20 cellular contexts compared by ENCODE assay signal in the genomic region with DNA sequence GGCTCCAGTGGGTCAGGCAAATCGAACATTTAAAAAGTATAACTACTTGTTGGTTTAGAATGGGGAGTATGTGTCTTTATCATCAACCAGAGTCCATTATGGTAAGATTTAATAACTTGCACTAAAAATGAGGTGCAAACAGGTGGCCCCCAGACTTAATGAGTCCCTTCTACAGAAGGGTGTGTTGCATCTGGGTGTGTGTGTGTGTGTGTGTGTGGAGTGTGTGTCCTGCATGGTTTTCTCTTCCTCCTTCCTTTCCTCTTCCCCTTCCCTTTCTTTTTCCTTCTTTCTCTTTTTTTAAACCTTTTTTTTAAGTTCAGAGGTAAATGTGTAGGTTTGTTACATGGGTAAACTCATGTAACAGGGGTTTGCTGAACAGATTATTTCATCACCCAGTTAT. TPM values are rescaled to one million over a fixed set of nuclear protein-coding genes. Genes with fewer than 3 reads are reported as not detected.
A peak's percentile ranks its signal among the peaks of the same experiment; 100 is the strongest.
DNase-seq lines count a peak whose midpoint lies in the region; ATAC-seq and TF ChIP-seq lines count a peak whose summit lies in the region.
"Had no signal": no experiment of that assay in that cellular context is flagged by ENCODE, and none has a peak within 500 bp of the region (broad histone marks: within the 10 kb centered on the region; RNA-seq: fewer than 3 reads in every experiment).

No MANE protein-coding gene starts in this region.

- no peak for TF ChIP-seq EP300 in transverse colon (IDR thresholded peaks at IDR 0.05; ENCODE audit: low read depth)

- in situ Hi-C loops in transverse colon (cut with MboI; ENCODE audit: low pct_ligation_motif_present in 1 of 4, low pct_unique_long_range_greater_than_20kb in 1 of 4, low sequenced_read_pairs in 3 of 4), result no loop called here

- intact Hi-C loops in left colon (cut with DNase I, micrococcal nuclease) (no loop called here), transverse colon (cut with DNase I; ENCODE audit: low total_unique reads) (no loop called here)

- peaks cover 8% of the 10 kb centered on the region for H3K36me3 Mint-ChIP-seq in stimulated activated naive CD8-positive, alpha-beta T cell treated with anti-CD3 and anti-CD28 coated beads, Interleukin-15, Interleukin-2, amounts not matched to agents 100 ng/mL and 50 ng/mL, for 24 hours (ENCODE audit: low read depth)
- H3K36me3 Mint-ChIP-seq in T-helper 17 cell (ENCODE audit: low read depth), result peaks cover 3% of the 10 kb centered on the region

- no peaks in the 10 kb centered on the region for H3K9me3 Mint-ChIP-seq in stimulated activated naive CD8-positive, alpha-beta T cell treated with anti-CD3 and anti-CD28 coated beads, Interleukin-15, Interleukin-2, amounts not matched to agents 100 ng/mL and 50 ng/mL, for 24 hours
- H3K9me3 Mint-ChIP-seq: H9 had no signal

- WGBS in transverse colon (ENCODE audit: low coverage in 1 of 2), 2 donors, result 57 to 60% methylated on average over 1 of the region's 1 CpG

- no peak for TF ChIP-seq POLR2A in transverse colon (IDR thresholded peaks at IDR 0.05)

- H3K9me3 ChIP-seq in T-helper 17 cell (ENCODE audit: control insufficient read depth, low read length, poor library complexity, severe bottlenecking) (no peaks in the 10 kb centered on the region), transverse colon (no peaks in the 10 kb centered on the region)

- TF ChIP-seq CTCF in transverse colon (IDR thresholded peaks at IDR 0.05), result no peak
- no peak for TF ChIP-seq CTCF in GM10266 (IDR thresholded peaks at IDR 0.05; ENCODE audit: control insufficient read depth, insufficient read depth, low read depth, missing control alignments)

- no peak for ATAC-seq in stimulated activated naive CD8-positive, alpha-beta T cell treated with anti-CD3 and anti-CD28 coated beads, Interleukin-15, Interleukin-2, amounts not matched to agents 100 U/mL and 50 U/mL, for 24 hours
- no peak for ATAC-seq in T-helper 17 cell
- ATAC-seq in left colon, result peak; percentile 54
- ATAC-seq in HG03025 (IDR thresholded peaks at IDR 0.05; ENCODE audit: low FRiP score, unreplicated experiment), result no peak
- ATAC-seq: CD8-positive, alpha-beta T cell had no signal

- no peak for DNase-seq in stimulated activated naive CD8-positive, alpha-beta T cell treated with anti-CD3 and anti-CD28 coated beads, Interleukin-15, Interleukin-2, amounts not matched to agents 100 U/mL and 50 U/mL, for 24 hours
- no peak for DNase-seq in T-helper 17 cell
- no peak for DNase-seq in left colon
- no peak for DNase-seq in transverse colon
- DNase-seq in GM10266 (ENCODE audit: extremely low spot score), result no peak
- DNase-seq in NCI-H128 (lab: John Stamatoyannopoulos, UW; ENCODE audit: unreplicated experiment), result no peak
- DNase-seq: CD8-positive, alpha-beta T cell; DMS79; H9; KBM-7; NCI-H1436; NCI-H2029 treated with DMSO at 0.1 percent for 48 hours; NCI-H2171 treated with DMSO at 0.1 percent for 48 hours; NCI-H446 treated with DMSO at 0.1 percent for 48 hours; NK-92 treated with Interleukin-12 subunit alpha and Interleukin-12 subunit beta, amount 100 ng/mL, for 24 hours; SIG-M5 had no signal

- H3K4me3 Mint-ChIP-seq in stimulated activated naive CD8-positive, alpha-beta T cell treated with anti-CD3 and anti-CD28 coated beads, Interleukin-15, Interleukin-2, amounts not matched to agents 100 ng/mL and 50 ng/mL, for 24 hours, result no peak overlapping the region
- H3K4me3 Mint-ChIP-seq in T-helper 17 cell, result peak overlapping the region; percentile 28
- H3K4me3 Mint-ChIP-seq: B cell; CD8-positive, alpha-beta T cell; H9 had no signal

- no peak overlapping the region for H3K4me3 ChIP-seq in transverse colon

- H3K36me3 ChIP-seq in transverse colon, result no peaks in the 10 kb centered on the region

- H3K27ac Mint-ChIP-seq in stimulated activated naive CD8-positive, alpha-beta T cell treated with anti-CD3 and anti-CD28 coated beads, Interleukin-15, Interleukin-2, amounts not matched to agents 100 ng/mL and 50 ng/mL, for 24 hours, result peak overlapping the region; percentile 23
- peak overlapping the region; percentile 98 for H3K27ac Mint-ChIP-seq in T-helper 17 cell
- H3K27ac Mint-ChIP-seq: B cell, H9 had no signal

- peak overlapping the region; percentile 81 to 83 (median 82) for H3K27ac ChIP-seq in transverse colon

- peaks cover 7 to 57% (median 14%) of the 10 kb centered on the region in 4 donors for H3K4me1 ChIP-seq in transverse colon

- H3K4me1 Mint-ChIP-seq in stimulated activated naive CD8-positive, alpha-beta T cell treated with anti-CD3 and anti-CD28 coated beads, Interleukin-15, Interleukin-2, amounts not matched to agents 100 ng/mL and 50 ng/mL, for 24 hours (ENCODE audit: low read depth), result peaks cover 48% of the 10 kb centered on the region
- H3K4me1 Mint-ChIP-seq in T-helper 17 cell, result peaks cover 70% of the 10 kb centered on the region
- H3K4me1 Mint-ChIP-seq: B cell had no signal

- no peaks in the 10 kb centered on the region for H3K27me3 ChIP-seq in transverse colon

- no peaks in the 10 kb centered on the region for H3K27me3 Mint-ChIP-seq in stimulated activated naive CD8-positive, alpha-beta T cell treated with anti-CD3 and anti-CD28 coated beads, Interleukin-15, Interleukin-2, amounts not matched to agents 100 ng/mL and 50 ng/mL, for 24 hours
- H3K27me3 Mint-ChIP-seq in T-helper 17 cell, result no peaks in the 10 kb centered on the region
- H3K27me3 Mint-ChIP-seq: B cell had no signal

RNA-seq across cellular contexts. Expression of a gene that starts 53.7 kb away (rescaled TPM):
- total RNA-seq in T-helper 17 cell, result 10 to 100 TPM; 88.5 to 89.7 TPM
- total RNA-seq in left colon, result 10 to 100 TPM; 16.6 to 21.1 TPM
- 10 to 100 TPM; 10.1 to 21.4 (median 12.8) TPM for total RNA-seq in transverse colon
- total RNA-seq: RPMI7951 had no signal
